In genomic region chr7:95199779-95200558, GRCh38 we compare ENCODE assay signal across 8 cellular contexts.
DNase-seq lines count a peak whose midpoint lies in the region; ATAC-seq and TF ChIP-seq lines count a peak whose summit lies in the region.

No MANE protein-coding gene starts in this region.

- no peak for ATAC-seq in GM21619 (IDR thresholded peaks at IDR 0.05; ENCODE audit: unreplicated experiment)

- H3K36me3 ChIP-seq in PC-9 (ENCODE audit: low read depth) (no peaks in the 10 kb centered on the region; the same call in 1 of the 2 replicates), esophagus muscularis mucosa (no peaks in the 10 kb centered on the region)
- H3K36me3 ChIP-seq in CD8-positive, alpha-beta memory T cell (ENCODE audit: insufficient read depth, low read length): no peaks in the 10 kb centered on the region

- no peaks in the 10 kb centered on the region for H3K79me2 ChIP-seq in PC-9 (ENCODE audit: low read depth)

- no peaks in the 10 kb centered on the region for H3K27me3 Mint-ChIP-seq in nephron (ENCODE audit: low read depth)
- no peaks in the 10 kb centered on the region for H3K27me3 Mint-ChIP-seq in CD8-positive, alpha-beta memory T cell

- TF ChIP-seq POLR2A in esophagus muscularis mucosa (IDR thresholded peaks at IDR 0.05; ENCODE audit: low read depth): no peak

- H3K9me2 ChIP-seq in PC-9 (ENCODE audit: insufficient read depth): no peaks in the 10 kb centered on the region

- H3K4me3 ChIP-seq in PC-9 (no peak overlapping the region), esophagus muscularis mucosa (no peak overlapping the region)
- H3K4me3 ChIP-seq in CD8-positive, alpha-beta memory T cell (ENCODE audit: low read length): no peak overlapping the region

- intact Hi-C loops in PC-9 (cut with micrococcal nuclease; ENCODE audit: unreplicated experiment) (loop anchor here (1.0 to 5.0 kb wide), 4 partner anchors 277 to 913 kb away; partner anchors contain the start of gene SGCE), esophagus muscularis mucosa (cut with DNase I) (loop anchor here (10.0 kb wide), 1 partner anchor 295 kb away; the partner anchor contains the start of gene PPP1R9A)

- WGBS in esophagus muscularis mucosa: 54% methylated on average over 3 of the region's 3 CpGs

- H3K4me2 ChIP-seq in PC-9: no peak overlapping the region

- POLR2A ChIA-PET in PC-9 (lab: Charles Lee; ENCODE audit: unreplicated experiment): interaction anchor here (0.7 kb wide), 1 partner anchor 796 kb away, joined by 7 read pairs; no protein-coding TSS in a partner anchor
- POLR2A ChIA-PET in CD8-positive, alpha-beta memory T cell (lab: Charles Lee): no interaction called here

- peak; percentile 74 for TF ChIP-seq CTCF in PC-9 (conservative IDR thresholded peaks at IDR 0.05)
- peak; percentile 66 to 74 (median 70) for TF ChIP-seq CTCF in esophagus muscularis mucosa (IDR thresholded peaks at IDR 0.05)
- peak; percentile 70 to 83 (median 81) for TF ChIP-seq CTCF in nephron (IDR thresholded peaks at IDR 0.05; ENCODE audit: unreplicated experiment in 3 of 3)

- H3K27ac ChIP-seq in PC-9: no peak overlapping the region
- H3K27ac ChIP-seq in esophagus muscularis mucosa (replicated peaks in 1 of 4): no peak overlapping the region
- H3K27ac ChIP-seq in CD8-positive, alpha-beta memory T cell (ENCODE audit: low read depth, low read length): no peak overlapping the region

- H3F3A ChIP-seq in PC-9 (ENCODE audit: insufficient read depth, low read depth): no peaks in the 10 kb centered on the region

- peaks cover 5% of the 10 kb centered on the region for H3K36me3 Mint-ChIP-seq in nephron (ENCODE audit: low read depth)
- no peaks in the 10 kb centered on the region for H3K36me3 Mint-ChIP-seq in CD8-positive, alpha-beta memory T cell

- H2AFZ ChIP-seq in PC-9: no peak overlapping the region

- H4K20me1 ChIP-seq in PC-9 (ENCODE audit: insufficient read depth): no peaks in the 10 kb centered on the region

- CTCF ChIA-PET in PC-9 (lab: Charles Lee): interaction anchor here (0.6 kb wide), 2 partner anchors 544 to 750 kb away, joined by 3 to 5 read pairs; partner anchors contain the start of gene SGCE
- CTCF ChIA-PET in CD8-positive, alpha-beta memory T cell (lab: Charles Lee): no interaction called here

- H3K27me3 ChIP-seq in PC-9 (ENCODE audit: insufficient read depth, low read depth) (no peaks in the 10 kb centered on the region), esophagus muscularis mucosa (no peaks in the 10 kb centered on the region)
- no peaks in the 10 kb centered on the region for H3K27me3 ChIP-seq in CD8-positive, alpha-beta memory T cell (ENCODE audit: insufficient read depth, low read length, poor library complexity, severe bottlenecking)

- DNase-seq in G401 (ENCODE audit: low spot score): peak; percentile 82
- DNase-seq in KG1 (lab: John Stamatoyannopoulos, UW): peak; percentile 25
- DNase-seq in PC-9: peak in 1 of 2 experiments; percentile 33
- DNase-seq in esophagus muscularis mucosa (ENCODE audit: extremely low spot score): no peak
- no peak for DNase-seq in CD8-positive, alpha-beta memory T cell
- DNase-seq in amniotic stem cell (lab: John Stamatoyannopoulos, UW): no peak

- H3K4me3 Mint-ChIP-seq in nephron: no peak overlapping the region
- no peak overlapping the region for H3K4me3 Mint-ChIP-seq in CD8-positive, alpha-beta memory T cell

- H3K4me1 ChIP-seq in PC-9 (replicated peaks; ENCODE audit: insufficient read depth) (no peaks in the 10 kb centered on the region), esophagus muscularis mucosa (no peaks in the 10 kb centered on the region)
- no peaks in the 10 kb centered on the region for H3K4me1 ChIP-seq in CD8-positive, alpha-beta memory T cell (ENCODE audit: insufficient read depth, low read length)

- in situ Hi-C loops in G401 (cut with HindIII; ENCODE audit: low sequenced_read_pairs): no loop called here

- TF ChIP-seq EP300 in esophagus muscularis mucosa (IDR thresholded peaks at IDR 0.05): no peak

- BruUV-seq in PC-9 (replicated peaks; lab: Mats Ljungman, UMichigan): no TSS peak

- H3K4me1 Mint-ChIP-seq in nephron: peaks cover 20% of the 10 kb centered on the region
- H3K4me1 Mint-ChIP-seq in CD8-positive, alpha-beta memory T cell: no peaks in the 10 kb centered on the region

- peak overlapping the region; percentile 27 to 51 (median 46) for H3K27ac Mint-ChIP-seq in nephron
- no peak overlapping the region for H3K27ac Mint-ChIP-seq in CD8-positive, alpha-beta memory T cell

- no peaks in the 10 kb centered on the region for H3K9me3 Mint-ChIP-seq in nephron
- no peaks in the 10 kb centered on the region for H3K9me3 Mint-ChIP-seq in CD8-positive, alpha-beta memory T cell

- H3K9me3 ChIP-seq in PC-9 (ENCODE audit: insufficient read depth, low read depth) (no peaks in the 10 kb centered on the region), esophagus muscularis mucosa (no peaks in the 10 kb centered on the region)
- no peaks in the 10 kb centered on the region for H3K9me3 ChIP-seq in CD8-positive, alpha-beta memory T cell (ENCODE audit: low read length)

Comparison
In these comparisons a context has a peak if more than half of its experiments do, and no peak if none do; other contexts are left out.
1. DNase-seq: peak in G401 (single experiment) and KG1 (single experiment); none in esophagus muscularis mucosa (single experiment), CD8-positive, alpha-beta memory T cell (0 of 5) and amniotic stem cell (single experiment).
2. H3K27ac Mint-ChIP-seq: peak in nephron (3 of 3); none in CD8-positive, alpha-beta memory T cell (0 of 8).
3. Peak in every context shown above with its lines, with median percentiles within 50 percentile points of each other: CTCF ChIP-seq.